8 cellular contexts compared by ENCODE assay signal in the genomic region with DNA sequence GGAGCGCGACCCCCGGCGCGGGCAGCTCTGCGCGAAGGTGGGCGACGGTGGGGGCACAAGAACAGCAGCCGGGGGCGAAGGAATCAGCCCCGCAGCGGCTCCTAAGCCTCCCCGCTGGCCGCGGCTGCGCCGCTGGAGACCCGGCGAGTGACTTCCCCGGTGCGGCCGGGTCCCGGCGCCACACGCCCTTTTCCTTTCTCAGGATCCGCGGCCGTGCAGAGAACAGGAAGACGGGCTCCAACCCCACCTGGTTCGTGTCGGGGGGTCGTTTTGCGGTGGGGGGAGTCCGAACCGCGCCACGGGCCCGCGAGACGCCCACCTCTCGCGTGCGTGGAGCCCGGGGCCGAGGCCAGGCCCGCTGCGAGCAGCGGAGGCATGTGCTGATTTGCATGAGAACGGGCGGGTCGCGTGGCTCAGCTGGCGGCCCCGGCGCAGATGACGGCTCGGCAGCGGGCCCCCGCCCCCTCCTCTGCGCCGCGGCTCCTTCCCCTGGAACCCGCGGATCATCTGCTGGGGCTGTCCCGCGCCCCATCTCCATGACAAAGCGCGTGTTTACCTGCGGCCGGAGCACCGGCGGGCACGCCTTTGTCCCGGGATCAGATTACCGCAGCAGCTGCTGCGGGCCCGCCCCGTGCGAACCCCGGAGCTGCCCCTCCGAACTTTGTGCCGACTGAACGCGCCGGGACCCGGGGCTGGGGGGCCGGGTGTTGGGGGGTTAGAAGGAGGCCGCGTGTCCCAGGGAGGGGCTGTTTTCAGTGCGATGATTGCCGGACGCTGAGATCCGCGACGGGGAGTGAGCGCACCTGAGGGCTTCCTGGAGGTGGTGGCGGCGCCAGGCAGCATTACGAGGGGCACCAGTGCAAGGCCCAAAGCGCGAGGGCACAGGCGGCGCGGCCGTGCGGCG. TPM values are rescaled to one million over a fixed set of nuclear protein-coding genes. Genes with fewer than 3 reads are reported as not detected.
A peak's percentile ranks its signal among the peaks of the same experiment; 100 is the strongest.
DNase-seq lines count a peak whose midpoint lies in the region; ATAC-seq lines count a peak whose summit lies in the region.

No MANE protein-coding gene starts in this region.

- peaks cover 37% of the 10 kb centered on the region for H3K4me1 ChIP-seq in SJCRH30

- H3K4me3 ChIP-seq in SJCRH30: peak overlapping the region; percentile 44

- no peaks in the 10 kb centered on the region for H3K36me3 ChIP-seq in SJCRH30

- peaks cover 45% of the 10 kb centered on the region; the same call in 1 of the 2 replicates for H3K27me3 ChIP-seq in SJCRH30

- peak; percentile 61 for DNase-seq in AG20443 (ENCODE audit: low spot score)
- DNase-seq in SJCRH30: peak; percentile 26 to 48
- DNase-seq in central memory CD4-positive, alpha-beta T cell: peak; percentile 31
- DNase-seq in medulla oblongata (ENCODE audit: extremely low spot score): peak; percentile 27
- DNase-seq in substantia nigra (lab: John Stamatoyannopoulos, UW): peak in 9 of 49 donors; percentile 24 to 58 (median 54)
- DNase-seq in middle frontal gyrus (ENCODE audit: extremely low spot score, low spot score): no peak

- H3K9me3 ChIP-seq in SJCRH30 (replicated peaks): no peaks in the 10 kb centered on the region

- no peak overlapping the region for H3K27ac ChIP-seq in SJCRH30
- peak overlapping the region; percentile 92 for H3K27ac ChIP-seq in substantia nigra (ENCODE audit: low read depth, low read length, poor library complexity, severe bottlenecking)

- peak; percentile 58 for ATAC-seq in GM18909 (IDR thresholded peaks at IDR 0.05; ENCODE audit: poor library complexity, unreplicated experiment)
- ATAC-seq in HG03196 (IDR thresholded peaks at IDR 0.05; ENCODE audit: unreplicated experiment): peak; percentile 42

RNA-seq across cellular contexts. Expression of gene DLL1, which starts 4.9 kb away (rescaled TPM):
- total RNA-seq in SJCRH30 (2014; rRNA removed; shearing (Covaris generic)): 12.6 and 13.6 TPM in 2 replicates

RNA-seq across cellular contexts. Expression of gene FAM120B, which starts 10.8 kb away (rescaled TPM):
- total RNA-seq in SJCRH30 (2014; rRNA removed; shearing (Covaris generic)): 19.6 and 21.4 TPM in 2 replicates
